16 cellular contexts compared by ENCODE assay signal in genomic region chr1:16147615-16147926, GRCh38. TPM values are rescaled to one million over a fixed set of nuclear protein-coding genes. Genes with fewer than 3 reads are reported as not detected.
DNase-seq lines count a peak whose midpoint lies in the region; ATAC-seq, FAIRE-seq and TF ChIP-seq lines count a peak whose summit lies in the region.
"Had no signal": no experiment of that assay in that cellular context is flagged by ENCODE, and none has a peak within 500 bp of the region (broad histone marks: within the 10 kb centered on the region; RNA-seq: fewer than 3 reads in every experiment).

No MANE protein-coding gene starts in this region.

- intact Hi-C loops in K562 (cut with micrococcal nuclease): no loop called here

- FAIRE-seq in K562 (lab: Jason Lieb, UNC): no peak

- TF ChIP-seq CTCF in HFFc6 (IDR thresholded peaks at IDR 0.05) (no peak), K562 (IDR thresholded peaks at IDR 0.05 in 2 of 3, conservative IDR thresholded peaks at IDR 0.05 in 1 of 3; ENCODE audit: insufficient read depth in 2 of 3, low read depth in 1 of 3, low read length in 3 of 3) (no peak), lung (IDR thresholded peaks at IDR 0.05; ENCODE audit: control extremely low read depth, extremely low read depth) (no peak), suprapubic skin (IDR thresholded peaks at IDR 0.05) (no peak)

- H3K27me3 Mint-ChIP-seq in HFFc6 (ENCODE audit: insufficient read depth): peaks cover 6% of the 10 kb centered on the region
- peaks cover 6 to 37% of the 10 kb centered on the region in 2 donors for H3K27me3 Mint-ChIP-seq in effector memory CD8-positive, alpha-beta T cell
- H3K27me3 Mint-ChIP-seq: brain had no signal

- peaks cover 60 to 76% of the 10 kb centered on the region in 2 experiments for H3K4me1 ChIP-seq in K562 (replicated peaks in 1 of 2; ENCODE audit: control insufficient read depth in 2 of 2, insufficient read depth in 2 of 2, low read length in 2 of 2)
- H3K4me1 ChIP-seq in lung (ENCODE audit: control insufficient read depth in 2 of 2, insufficient read depth in 2 of 2, low read length in 2 of 2): peaks cover 26 to 39% of the 10 kb centered on the region in 2 donors
- H3K4me1 ChIP-seq in suprapubic skin: peaks cover 83% of the 10 kb centered on the region

- H2AFZ ChIP-seq in K562 (ENCODE audit: low read depth, low read length): peak overlapping the region; percentile 85

- H3K4me3 Mint-ChIP-seq in HFFc6: peak overlapping the region; percentile 82
- no peak overlapping the region for H3K4me3 Mint-ChIP-seq in effector memory CD8-positive, alpha-beta T cell

- DNase-seq in HFFc6: no peak
- no peak for DNase-seq in K562 (ENCODE audit: extremely low read depth in 1 of 4, low spot score in 3 of 4)
- no peak for DNase-seq in lung (ENCODE audit: low spot score)
- DNase-seq in suprapubic skin (ENCODE audit: low spot score in 2 of 2): no peak
- no peak for DNase-seq in NCI-H2081 (lab: John Stamatoyannopoulos, UW)
- no peak for DNase-seq in effector memory CD8-positive, alpha-beta T cell
- DNase-seq: activated CD8-positive, alpha-beta memory T cell treated with anti-CD3 and anti-CD28 coated beads for 24 hours; activated effector memory CD4-positive, alpha-beta T cell treated with anti-CD3 and anti-CD28 coated beads, Interleukin-2, amount 50 U/mL, for 16 hours; effector memory CD4-positive, alpha-beta T cell; NCI-H774; SIG-M5 had no signal

- peak overlapping the region; percentile 82; the same call in 1 of the 2 replicates for H3K4me2 ChIP-seq in K562 (ENCODE audit: insufficient read depth, low read length)

- peaks cover 4% of the 10 kb centered on the region for H3K9me1 ChIP-seq in K562 (ENCODE audit: control insufficient read depth, insufficient read depth, low read length)

- in situ Hi-C loops in K562 (cut with MboI): no loop called here

- peaks cover 6% of the 10 kb centered on the region; the same call in 1 of the 2 replicates for H4K20me1 ChIP-seq in K562 (replicated peaks; ENCODE audit: control insufficient read depth, insufficient read depth, low read length)

- no peaks in the 10 kb centered on the region; the same call in 2 of the 3 replicates for H3K79me2 ChIP-seq in K562 (ENCODE audit: control insufficient read depth, insufficient read depth, low read length)

- H3K9me3 Mint-ChIP-seq in HFFc6: no peaks in the 10 kb centered on the region
- no peaks in the 10 kb centered on the region for H3K9me3 Mint-ChIP-seq in effector memory CD8-positive, alpha-beta T cell
- H3K9me3 Mint-ChIP-seq: brain had no signal

- TF ChIP-seq POLR2A in K562 (conservative IDR thresholded peaks at IDR 0.05): no peak
- no peak for TF ChIP-seq POLR2A in suprapubic skin (IDR thresholded peaks at IDR 0.05)

- H3K4me3 ChIP-seq in K562 (no peak overlapping the region), lung (no peak overlapping the region), suprapubic skin (no peak overlapping the region)

- no peaks in the 10 kb centered on the region for H3K36me3 ChIP-seq in K562 (ENCODE audit: control insufficient read depth, insufficient read depth, low read length)
- peaks cover 0 to 31% of the 10 kb centered on the region in 2 donors for H3K36me3 ChIP-seq in lung (ENCODE audit: control insufficient read depth in 2 of 2, insufficient read depth in 2 of 2, low read length in 2 of 2)
- H3K36me3 ChIP-seq in suprapubic skin: peaks cover 34% of the 10 kb centered on the region

- TF ChIP-seq EP300 in K562 (IDR thresholded peaks at IDR 0.05; ENCODE audit: low read length) (no peak), suprapubic skin (IDR thresholded peaks at IDR 0.05) (no peak)

- H3K27ac ChIP-seq in K562 (ENCODE audit: extremely low read depth, low read depth, low read length) (peak overlapping the region; percentile 93), lung (ENCODE audit: low read depth in 1 of 2, low read length in 1 of 2) (peak overlapping the region; percentile 92), suprapubic skin (peak overlapping the region; percentile 80)
- H3K27ac ChIP-seq: C4-2B, HL-60 had no signal

- H3K27me3 ChIP-seq in K562 (ENCODE audit: control insufficient read depth in 2 of 2, insufficient read depth in 2 of 2, low read length in 2 of 2): no peaks in the 10 kb centered on the region
- H3K27me3 ChIP-seq in lung (ENCODE audit: control insufficient read depth, insufficient read depth): no peaks in the 10 kb centered on the region
- H3K27me3 ChIP-seq in suprapubic skin: no peaks in the 10 kb centered on the region

- peaks cover 98% of the 10 kb centered on the region for H3K4me1 Mint-ChIP-seq in HFFc6 (ENCODE audit: low read depth)
- H3K4me1 Mint-ChIP-seq in effector memory CD8-positive, alpha-beta T cell (ENCODE audit: low read depth in 2 of 2): peaks cover 4 to 8% of the 10 kb centered on the region in 2 donors

- H3K27ac Mint-ChIP-seq in HFFc6: peak overlapping the region; percentile 98
- H3K27ac Mint-ChIP-seq in effector memory CD8-positive, alpha-beta T cell: peak overlapping the region in 1 of 2 donors; percentile 29

- 51% methylated on average over 2 of the region's 2 CpGs for WGBS in K562 (ENCODE audit: insufficient coverage, low coverage, missing lambda C conversion rate)
- WGBS in lung, 2 donors: 90 to 95% methylated on average over 2 of the region's 2 CpGs
- WGBS in suprapubic skin: 86% methylated on average over 2 of the region's 2 CpGs

- no TSS peak for BruUV-seq in K562 (replicated peaks; lab: Mats Ljungman, UMichigan)

- peaks cover 40% of the 10 kb centered on the region for H3K36me3 Mint-ChIP-seq in HFFc6 (ENCODE audit: low read depth)
- H3K36me3 Mint-ChIP-seq in effector memory CD8-positive, alpha-beta T cell (ENCODE audit: insufficient read depth): peaks cover 2% of the 10 kb centered on the region

- POLR2A ChIA-PET in K562 (lab: Yijun Ruan, JAX): interaction anchor here (0.9 to 5.1 kb wide), 8 partner anchors 8 to 679 kb away, joined by 3 to 38 read pairs (median 4); no protein-coding TSS in a partner anchor

- ATAC-seq in K562: no peak
- ATAC-seq in lung (ENCODE audit: insufficient read depth, low FRiP score): no peak
- ATAC-seq in HG03342 (IDR thresholded peaks at IDR 0.05; ENCODE audit: unreplicated experiment): no peak
- no peak for ATAC-seq in effector memory CD8-positive, alpha-beta T cell (replicated peaks)
- no peak for ATAC-seq in HG02623 (IDR thresholded peaks at IDR 0.05; ENCODE audit: unreplicated experiment)

- no peaks in the 10 kb centered on the region for H3K9me3 ChIP-seq in K562 (replicated peaks; ENCODE audit: control insufficient read depth, insufficient read depth, low read depth, low read length)
- no peaks in the 10 kb centered on the region for H3K9me3 ChIP-seq in lung (ENCODE audit: control insufficient read depth in 2 of 2, insufficient read depth in 1 of 2, low read length in 1 of 2)
- H3K9me3 ChIP-seq in suprapubic skin: no peaks in the 10 kb centered on the region

- CTCF ChIA-PET in K562 (lab: Yijun Ruan, JAX; ENCODE audit: low intra/inter-chr PET ratio): no interaction called here

- 0 out of 4 replicates have a peak, but pooled peaks of 1 of the 2 experiments have one; percentile 11 for TF ChIP-seq RAD21 in K562 (CRISPR knock-in tag; conservative IDR thresholded peaks at IDR 0.05 in 1 of 2, IDR thresholded peaks at IDR 0.05 in 1 of 2)

- peak overlapping the region in 1 of 2 experiments; percentile 78; a peak in 3 of 4 replicates for H3K9ac ChIP-seq in K562 (ENCODE audit: insufficient read depth in 1 of 2, low read depth in 2 of 2, low read length in 2 of 2)

TF ChIP-seq in K562, 482 proteins besides CTCF, POLR2A, EP300 and RAD21 (continues in another document):
- TF ChIP-seq EZH2 (IDR thresholded peaks at IDR 0.05; ENCODE audit: borderline replicate concordance, low read depth, low read length): no peak
- no peak for TF ChIP-seq ID3 (CRISPR knock-in tag; IDR thresholded peaks at IDR 0.05)
- TF ChIP-seq ID3 (tag; IDR thresholded peaks at IDR 0.05): no peak
- TF ChIP-seq SIN3B (IDR thresholded peaks at IDR 0.05; ENCODE audit: low read depth): no peak
- no peak for TF ChIP-seq HDAC8 (tag; IDR thresholded peaks at IDR 0.05)
- TF ChIP-seq ZNF24 (IDR thresholded peaks at IDR 0.05): peak; percentile 10; the same call in 1 of the 2 replicates
- TF ChIP-seq CBFA2T3 (IDR thresholded peaks at IDR 0.05): no peak

RNA-seq across cellular contexts. Expression of gene EPHA2, which starts 8.3 kb away (rescaled TPM):
- 100 to 1,000 TPM in 1 of 6 experiments, 10 to 100 TPM in 5; 77.3 to 106 (median 81.2) TPM for total RNA-seq in HFFc6 (2021; fragmentation: NEBNext Ultra II Directional; extraction: Animal tissue kit (Norgen Biotek cat#: 25700))
- total RNA-seq in K562 (2011; cell fraction: chromatin; rRNA removed; ENCODE audit: low replicate concordance): 0.55 and 1.5 TPM in 2 replicates
- total RNA-seq in K562 (2011; cell fraction: nucleolus; rRNA removed): 0.79 and 1.2 TPM in 2 replicates
- 0.15 and 0.23 TPM in 2 replicates for total RNA-seq in K562 (2011; cell fraction: nucleoplasm; rRNA removed)
- not detected in 2 replicates for total RNA-seq in K562 (2014; rRNA removed)
- total RNA-seq in K562 (2014; rRNA removed; fragmentation: Illumina TruSeq; extraction: Trizol): 0.04 and 0.06 TPM in 2 replicates
- total RNA-seq in K562 (2015; rRNA removed; fragmentation: Illumina TruSeq; extraction: Trizol): not detected in 2 replicates
- total RNA-seq in K562 (2021): 0.36 and 0.40 TPM in 2 replicates
- 0.16 and 0.17 TPM in 2 replicates for polyA plus RNA-seq in K562 (2011; rRNA removed)
- polyA plus RNA-seq in K562 (2011; cell fraction: cytosol; rRNA removed): 0.09 and 0.70 TPM in 2 replicates
- polyA plus RNA-seq in K562 (2011; cell fraction: nucleus; rRNA removed): 0.24 and 0.92 TPM in 2 replicates
- 0.07 and 0.09 TPM in 2 replicates for polyA plus RNA-seq in K562 (2012)
- polyA plus RNA-seq in K562 (2014; fragmentation: Illumina TruSeq; extraction: Trizol): 0.07 and 0.12 TPM in 2 replicates
- polyA plus RNA-seq in K562 (2014; fragmentation: Nextera tagmentation; extraction: Ambion mirVana): not detected
- 0.05 TPM in 2 replicates for polyA plus RNA-seq in K562 (2014; rRNA removed)
- 0.15 and 0.28 TPM in 2 replicates for polyA minus RNA-seq in K562 (2011; rRNA and poly(A)+ RNA removed)
- polyA minus RNA-seq in K562 (2011; cell fraction: cytosol; rRNA and poly(A)+ RNA removed): 1.7 and 2.2 TPM in 2 replicates
- polyA minus RNA-seq in K562 (2011; cell fraction: nucleus; rRNA and poly(A)+ RNA removed): 0.33 and 0.81 TPM in 2 replicates
- total RNA-seq in lung: 10 to 100 TPM; 21.3 to 35.6 TPM
- 10 to 100 TPM; 17.5 to 19.8 TPM for polyA plus RNA-seq in lung
- 100 to 1,000 TPM in 3 of 4 donors, 10 to 100 TPM in 1; 59.0 to 145 (median 104) TPM for total RNA-seq in suprapubic skin

Comparison
In these comparisons a context has a peak if more than half of its experiments do, and no peak if none do; other contexts are left out.
1. RNA of gene EPHA2, which starts 8.3 kb away (total RNA-seq): 59.0 to 145 TPM in suprapubic skin, 77.3 to 106 TPM in HFFc6 and 21.3 to 35.6 TPM in lung; 0.04 to 1.5 TPM in K562; every median in the first group is over 4 times any median in the second.
2. Peak in every context shown above with its lines, with median percentiles within 50 percentile points of each other: H3K27ac ChIP-seq.